ENCODE assay signal across 1 cellular context in genomic region chr19:36142496-36142895, GRCh38.
TF ChIP-seq lines count a peak whose summit lies in the region.

No MANE protein-coding gene starts in this region.

TF ChIP-seq in GM23338, 12 proteins besides CTCF, POLR2A, EP300 and RAD21:
- TF ChIP-seq, protein P1, sequence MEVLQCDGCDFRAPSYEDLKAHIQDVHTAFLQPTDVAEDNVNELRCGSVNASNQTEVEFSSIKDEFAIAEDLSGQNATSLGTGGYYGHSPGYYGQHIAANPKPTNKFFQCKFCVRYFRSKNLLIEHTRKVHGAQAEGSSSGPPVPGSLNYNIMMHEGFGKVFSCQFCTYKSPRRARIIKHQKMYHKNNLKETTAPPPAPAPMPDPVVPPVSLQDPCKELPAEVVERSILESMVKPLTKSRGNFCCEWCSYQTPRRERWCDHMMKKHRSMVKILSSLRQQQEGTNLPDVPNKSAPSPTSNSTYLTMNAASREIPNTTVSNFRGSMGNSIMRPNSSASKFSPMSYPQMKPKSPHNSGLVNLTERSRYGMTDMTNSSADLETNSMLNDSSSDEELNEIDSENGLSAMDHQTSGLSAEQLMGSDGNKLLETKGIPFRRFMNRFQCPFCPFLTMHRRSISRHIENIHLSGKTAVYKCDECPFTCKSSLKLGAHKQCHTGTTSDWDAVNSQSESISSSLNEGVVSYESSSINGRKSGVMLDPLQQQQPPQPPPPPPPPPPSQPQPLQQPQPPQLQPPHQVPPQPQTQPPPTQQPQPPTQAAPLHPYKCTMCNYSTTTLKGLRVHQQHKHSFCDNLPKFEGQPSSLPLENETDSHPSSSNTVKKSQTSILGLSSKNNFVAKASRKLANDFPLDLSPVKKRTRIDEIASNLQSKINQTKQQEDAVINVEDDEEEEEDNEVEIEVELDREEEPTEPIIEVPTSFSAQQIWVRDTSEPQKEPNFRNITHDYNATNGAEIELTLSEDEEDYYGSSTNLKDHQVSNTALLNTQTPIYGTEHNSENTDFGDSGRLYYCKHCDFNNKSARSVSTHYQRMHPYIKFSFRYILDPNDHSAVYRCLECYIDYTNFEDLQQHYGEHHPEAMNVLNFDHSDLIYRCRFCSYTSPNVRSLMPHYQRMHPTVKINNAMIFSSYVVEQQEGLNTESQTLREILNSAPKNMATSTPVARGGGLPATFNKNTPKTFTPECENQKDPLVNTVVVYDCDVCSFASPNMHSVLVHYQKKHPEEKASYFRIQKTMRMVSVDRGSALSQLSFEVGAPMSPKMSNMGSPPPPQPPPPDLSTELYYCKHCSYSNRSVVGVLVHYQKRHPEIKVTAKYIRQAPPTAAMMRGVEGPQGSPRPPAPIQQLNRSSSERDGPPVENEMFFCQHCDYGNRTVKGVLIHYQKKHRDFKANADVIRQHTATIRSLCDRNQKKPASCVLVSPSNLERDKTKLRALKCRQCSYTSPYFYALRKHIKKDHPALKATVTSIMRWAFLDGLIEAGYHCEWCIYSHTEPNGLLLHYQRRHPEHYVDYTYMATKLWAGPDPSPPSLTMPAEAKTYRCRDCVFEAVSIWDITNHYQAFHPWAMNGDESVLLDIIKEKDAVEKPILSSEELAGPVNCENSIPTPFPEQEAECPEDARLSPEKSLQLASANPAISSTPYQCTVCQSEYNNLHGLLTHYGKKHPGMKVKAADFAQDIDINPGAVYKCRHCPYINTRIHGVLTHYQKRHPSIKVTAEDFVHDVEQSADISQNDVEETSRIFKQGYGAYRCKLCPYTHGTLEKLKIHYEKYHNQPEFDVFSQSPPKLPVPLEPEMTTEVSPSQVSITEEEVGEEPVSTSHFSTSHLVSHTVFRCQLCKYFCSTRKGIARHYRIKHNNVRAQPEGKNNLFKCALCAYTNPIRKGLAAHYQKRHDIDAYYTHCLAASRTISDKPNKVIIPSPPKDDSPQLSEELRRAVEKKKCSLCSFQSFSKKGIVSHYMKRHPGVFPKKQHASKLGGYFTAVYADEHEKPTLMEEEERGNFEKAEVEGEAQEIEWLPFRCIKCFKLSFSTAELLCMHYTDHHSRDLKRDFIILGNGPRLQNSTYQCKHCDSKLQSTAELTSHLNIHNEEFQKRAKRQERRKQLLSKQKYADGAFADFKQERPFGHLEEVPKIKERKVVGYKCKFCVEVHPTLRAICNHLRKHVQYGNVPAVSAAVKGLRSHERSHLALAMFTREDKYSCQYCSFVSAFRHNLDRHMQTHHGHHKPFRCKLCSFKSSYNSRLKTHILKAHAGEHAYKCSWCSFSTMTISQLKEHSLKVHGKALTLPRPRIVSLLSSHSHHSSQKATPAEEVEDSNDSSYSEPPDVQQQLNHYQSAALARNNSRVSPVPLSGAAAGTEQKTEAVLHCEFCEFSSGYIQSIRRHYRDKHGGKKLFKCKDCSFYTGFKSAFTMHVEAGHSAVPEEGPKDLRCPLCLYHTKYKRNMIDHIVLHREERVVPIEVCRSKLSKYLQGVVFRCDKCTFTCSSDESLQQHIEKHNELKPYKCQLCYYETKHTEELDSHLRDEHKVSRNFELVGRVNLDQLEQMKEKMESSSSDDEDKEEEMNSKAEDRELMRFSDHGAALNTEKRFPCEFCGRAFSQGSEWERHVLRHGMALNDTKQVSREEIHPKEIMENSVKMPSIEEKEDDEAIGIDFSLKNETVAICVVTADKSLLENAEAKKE (CRISPR knock-in tag; IDR thresholded peaks at IDR 0.05), result no peak
- no peak for TF ChIP-seq STAT1 (IDR thresholded peaks at IDR 0.05; ENCODE audit: unreplicated experiment)
- no peak for TF ChIP-seq ZNF331 (CRISPR knock-in tag; IDR thresholded peaks at IDR 0.05; ENCODE audit: low read depth)
- no peak for TF ChIP-seq REST (IDR thresholded peaks at IDR 0.05; ENCODE audit: unreplicated experiment)
- TF ChIP-seq POLR2AphosphoS5 (IDR thresholded peaks at IDR 0.05; ENCODE audit: low read depth), result no peak
- TF ChIP-seq EZH2phosphoT487 (IDR thresholded peaks at IDR 0.05; ENCODE audit: unreplicated experiment), result no peak
- no peak for TF ChIP-seq ZNF114 (CRISPR knock-in tag; IDR thresholded peaks at IDR 0.05)
- TF ChIP-seq, protein P2, sequence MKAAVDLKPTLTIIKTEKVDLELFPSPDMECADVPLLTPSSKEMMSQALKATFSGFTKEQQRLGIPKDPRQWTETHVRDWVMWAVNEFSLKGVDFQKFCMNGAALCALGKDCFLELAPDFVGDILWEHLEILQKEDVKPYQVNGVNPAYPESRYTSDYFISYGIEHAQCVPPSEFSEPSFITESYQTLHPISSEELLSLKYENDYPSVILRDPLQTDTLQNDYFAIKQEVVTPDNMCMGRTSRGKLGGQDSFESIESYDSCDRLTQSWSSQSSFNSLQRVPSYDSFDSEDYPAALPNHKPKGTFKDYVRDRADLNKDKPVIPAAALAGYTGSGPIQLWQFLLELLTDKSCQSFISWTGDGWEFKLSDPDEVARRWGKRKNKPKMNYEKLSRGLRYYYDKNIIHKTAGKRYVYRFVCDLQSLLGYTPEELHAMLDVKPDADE (IDR thresholded peaks at IDR 0.05), result no peak
- no peak for TF ChIP-seq NANOG (IDR thresholded peaks at IDR 0.05; ENCODE audit: borderline replicate concordance)
- TF ChIP-seq EZH2 (IDR thresholded peaks at IDR 0.05; ENCODE audit: low read depth, unreplicated experiment), result no peak
- no peak for TF ChIP-seq JUNB (IDR thresholded peaks at IDR 0.05; ENCODE audit: unreplicated experiment)
- no peak for TF ChIP-seq CREB1 (CRISPR knock-in tag; IDR thresholded peaks at IDR 0.05; ENCODE audit: low read depth)
